8 cellular contexts compared by ENCODE assay signal in genomic region chr19:49473868-49474544, GRCh38. TPM values are rescaled to one million over a fixed set of nuclear protein-coding genes. Genes with fewer than 3 reads are reported as not detected.
DNase-seq lines count a peak whose midpoint lies in the region; ATAC-seq and TF ChIP-seq lines count a peak whose summit lies in the region.

FLT3LG (plus strand) TSS chr19:49474215; CDS start chr19:49474640, 425 bp downstream.

- ATAC-seq in HG02642 (IDR thresholded peaks at IDR 0.05; ENCODE audit: poor library complexity, unreplicated experiment) (peak; percentile 69), GM21515 (IDR thresholded peaks at IDR 0.05; ENCODE audit: unreplicated experiment) (no peak)

- peaks cover 2% of the 10 kb centered on the region for H3K27me3 Mint-ChIP-seq in chondrocyte (ENCODE audit: low read depth)

- TF ChIP-seq CTCF in GM12873 (IDR thresholded peaks at IDR 0.05; ENCODE audit: insufficient read depth, low read depth, low read length, missing control alignments) (peak; percentile 98), chondrocyte (IDR thresholded peaks at IDR 0.05) (peak; percentile 99)

- H3K36me3 Mint-ChIP-seq in chondrocyte (ENCODE audit: low read depth): peaks cover 2% of the 10 kb centered on the region

- DNase-seq in NCI-H2107 (lab: John Stamatoyannopoulos, UW) (peak; percentile 68), chondrocyte (ENCODE audit: low spot score) (no peak), left kidney (ENCODE audit: low read depth, low spot score) (peak; percentile 81)
- DNase-seq in activated CD4-positive, alpha-beta T cell treated with anti-CD3 and anti-CD28 coated beads for 24 hours (ENCODE audit: low read depth in 2 of 2): peak; percentile 79 to 90
- peak; percentile 86 to 91 for DNase-seq in stimulated activated CD4-positive, alpha-beta T cell treated with anti-CD3 and anti-CD28 coated beads, Interleukin-2, amount 100 ng/mL, for 48 hours

- H3K27ac Mint-ChIP-seq in chondrocyte (ENCODE audit: unreplicated experiment): peak within 1 kb of the TSS; percentile 57

- peak within 1 kb of the TSS; percentile 70 for H3K4me3 Mint-ChIP-seq in chondrocyte (ENCODE audit: unreplicated experiment)

- peaks cover 11% of the 10 kb centered on the region for H3K4me1 Mint-ChIP-seq in chondrocyte (ENCODE audit: low read depth)

- no peaks in the 10 kb centered on the region for H3K9me3 Mint-ChIP-seq in chondrocyte (ENCODE audit: low read depth)

RNA-seq across cellular contexts. Expression of gene FLT3LG, which starts in this region (rescaled TPM):
- 1.6 to 3.4 TPM (median 1.9 TPM) in 3 replicates for total RNA-seq in chondrocyte
